8 cellular contexts compared by ENCODE assay signal in genomic region chr2:197500503-197501179, GRCh38. TPM values are rescaled to one million over a fixed set of nuclear protein-coding genes. Genes with fewer than 3 reads are reported as not detected.
DNase-seq lines count a peak whose midpoint lies in the region; ATAC-seq and TF ChIP-seq lines count a peak whose summit lies in the region.

No MANE protein-coding gene starts in this region.

- BruUV-seq in Panc1 (replicated peaks; lab: Mats Ljungman, UMichigan): TSS peak; percentile 81

- H3K27ac ChIP-seq in Panc1 (ENCODE audit: low read length): peak overlapping the region; percentile 91

- peak overlapping the region; percentile 92 for H3K4me3 Mint-ChIP-seq in endothelial cell (ENCODE audit: unreplicated experiment)
- peak overlapping the region; percentile 88 for H3K4me3 Mint-ChIP-seq in natural killer cell

- in situ Hi-C loops in Panc1 (cut with HindIII; ENCODE audit: low pct_unique_long_range_greater_than_20kb, low sequenced_read_pairs): no loop called here

- H3K4me1 Mint-ChIP-seq in endothelial cell (ENCODE audit: unreplicated experiment): peaks cover 29% of the 10 kb centered on the region
- peaks cover 39 to 46% of the 10 kb centered on the region in 2 donors for H3K4me1 Mint-ChIP-seq in natural killer cell

- peak overlapping the region; percentile 60 to 93 for H3K4me3 ChIP-seq in Panc1 (ENCODE audit: low read depth in 2 of 2, low read length in 2 of 2)

- H3K27ac Mint-ChIP-seq in endothelial cell (ENCODE audit: unreplicated experiment) (peak overlapping the region; percentile 62), natural killer cell (peak overlapping the region; percentile 94)

- intact Hi-C loops in Panc1 (cut with micrococcal nuclease; ENCODE audit: unreplicated experiment): loop anchor here (5.0 kb wide), 1 partner anchor 207 kb away; the partner anchor contains the start of gene MARS2
- intact Hi-C loops in natural killer cell (cut with micrococcal nuclease): loop anchor here (1.0 kb wide), 3 partner anchors 15 to 65 kb away; partner anchors contain the start of genes COQ10B and SF3B1

- no peaks in the 10 kb centered on the region for H3K27me3 ChIP-seq in Panc1 (ENCODE audit: control insufficient read depth, insufficient read depth, low read length)

- H3K4me1 ChIP-seq in Panc1 (ENCODE audit: control insufficient read depth, insufficient read depth, low read length): peaks cover 31% of the 10 kb centered on the region

- H3K36me3 Mint-ChIP-seq in endothelial cell (ENCODE audit: low read depth, unreplicated experiment): peaks cover 19% of the 10 kb centered on the region
- H3K36me3 Mint-ChIP-seq in natural killer cell: no peaks in the 10 kb centered on the region

- H3K9me3 Mint-ChIP-seq in endothelial cell (ENCODE audit: unreplicated experiment): no peaks in the 10 kb centered on the region
- no peaks in the 10 kb centered on the region for H3K9me3 Mint-ChIP-seq in natural killer cell

- ATAC-seq in HG02642 (IDR thresholded peaks at IDR 0.05; ENCODE audit: poor library complexity, unreplicated experiment) (peak; percentile 9), Panc1 (no peak), natural killer cell (peak in 1 of 3 donors; percentile 0)

- CTCF ChIA-PET in Panc1 (lab: Charles Lee): interaction anchor here (1.2 kb wide), 1 partner anchor 204 kb away, joined by 3 read pairs; the partner anchor contains the start of gene MARS2

- H3K9me3 ChIP-seq in Panc1 (ENCODE audit: control insufficient read depth, insufficient read depth, low read depth, low read length): no peaks in the 10 kb centered on the region

- TF ChIP-seq CTCF in Panc1 (IDR thresholded peaks at IDR 0.05) (no peak), endothelial cell (IDR thresholded peaks at IDR 0.05; ENCODE audit: unreplicated experiment) (no peak), natural killer cell (IDR thresholded peaks at IDR 0.05) (no peak)

- POLR2A ChIA-PET in Panc1 (lab: Charles Lee): interaction anchor here (0.9 to 1.2 kb wide), 3 partner anchors 25 to 64 kb away, joined by 3 read pairs; no protein-coding TSS in a partner anchor

- H3K27me3 Mint-ChIP-seq in endothelial cell (ENCODE audit: unreplicated experiment): peaks cover 9% of the 10 kb centered on the region
- H3K27me3 Mint-ChIP-seq in natural killer cell (ENCODE audit: low read depth in 2 of 2): no peaks in the 10 kb centered on the region

- H3K36me3 ChIP-seq in Panc1 (ENCODE audit: control insufficient read depth, insufficient read depth, low read length): peaks cover 59% of the 10 kb centered on the region

- DNase-seq in NOMO-1 treated with DMSO at 0.1 percent for 48 hours (lab: John Stamatoyannopoulos, UW; ENCODE audit: unreplicated experiment): peak; percentile 9
- DNase-seq in NOMO-1 (lab: John Stamatoyannopoulos, UW; ENCODE audit: unreplicated experiment in 2 of 2): no peak
- no peak for DNase-seq in Panc1 (ENCODE audit: low read depth, low spot score)
- DNase-seq in endothelial cell (ENCODE audit: low spot score): no peak
- DNase-seq in natural killer cell: no peak
- DNase-seq in occipital lobe (lab: John Stamatoyannopoulos, UW): no peak
- no peak for DNase-seq in islet precursor cell

RNA-seq across cellular contexts. Expression of gene HSPE1, which starts 0.5 kb away (rescaled TPM):
- 278 TPM for total RNA-seq in Panc1 (2021; ENCODE audit: unreplicated experiment)
- 401 TPM for polyA plus RNA-seq in Panc1 (2012; ENCODE audit: insufficient read length)
- total RNA-seq in endothelial cell (ENCODE audit: unreplicated experiment): 73.6 TPM
- total RNA-seq in natural killer cell: 10 to 100 TPM; 47.6 to 70.7 (median 50.7) TPM
- total RNA-seq in occipital lobe: 63.3 TPM

RNA-seq across cellular contexts. Expression of gene HSPD1, which starts 1.0 kb away (rescaled TPM):
- total RNA-seq in Panc1 (2021; ENCODE audit: unreplicated experiment) (553 TPM), endothelial cell (ENCODE audit: unreplicated experiment) (212 TPM), natural killer cell (100 to 1,000 TPM in 2 of 3 donors, 10 to 100 TPM in 1; 79.7 to 130 (median 113) TPM), occipital lobe (158 TPM)
- 376 TPM for polyA plus RNA-seq in Panc1 (2012; ENCODE audit: insufficient read length)

RNA-seq across cellular contexts. Expression of gene MOB4, which starts 15.2 kb away (rescaled TPM):
- 25.6 TPM for total RNA-seq in Panc1 (2021; ENCODE audit: unreplicated experiment)
- polyA plus RNA-seq in Panc1 (2012; ENCODE audit: insufficient read length): 31.6 TPM
- 31.0 TPM for total RNA-seq in endothelial cell (ENCODE audit: unreplicated experiment)
- total RNA-seq in natural killer cell: 10 to 100 TPM; 27.1 to 40.0 (median 34.9) TPM
- 101 TPM for total RNA-seq in occipital lobe

RNA-seq across cellular contexts. Expression of gene COQ10B, which starts 47.3 kb away (rescaled TPM):
- 34.7 TPM for total RNA-seq in Panc1 (2021; ENCODE audit: unreplicated experiment)
- polyA plus RNA-seq in Panc1 (2012; ENCODE audit: insufficient read length): 17.4 TPM
- 22.1 TPM for total RNA-seq in endothelial cell (ENCODE audit: unreplicated experiment)
- total RNA-seq in natural killer cell: 10 to 100 TPM; 64.6 to 79.2 (median 72.5) TPM
- total RNA-seq in occipital lobe: 31.7 TPM
